In the genomic region with DNA sequence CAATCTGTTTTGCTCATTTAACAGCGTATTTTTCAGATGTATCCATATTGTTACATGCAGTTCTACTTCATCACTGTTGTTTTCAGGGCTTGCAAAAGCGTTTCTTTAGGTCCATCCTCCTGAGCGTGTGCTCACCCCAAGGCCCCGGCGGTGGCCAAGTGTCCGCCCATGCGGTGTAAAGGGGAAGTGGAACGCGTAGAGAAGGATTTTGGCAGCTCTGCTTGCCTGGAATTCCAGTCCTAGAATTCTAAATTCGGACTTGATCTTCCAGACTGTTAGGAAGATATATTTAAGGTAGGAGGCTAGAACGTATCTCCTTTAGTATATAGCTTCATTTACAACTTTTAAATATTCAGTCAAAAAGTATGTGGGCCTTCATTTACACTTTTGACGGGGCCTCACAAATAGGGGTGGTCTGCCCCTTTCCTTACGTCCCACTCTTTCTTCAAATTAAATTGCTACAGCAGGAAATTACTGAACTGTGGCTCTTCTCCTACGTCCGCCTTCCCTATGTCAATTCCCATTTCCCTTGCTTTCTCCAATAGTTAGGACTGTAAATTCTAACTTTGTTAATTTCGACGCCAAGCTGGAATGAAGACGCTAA, we compare ENCODE assay signal across 8 cellular contexts. TPM values are rescaled to one million over a fixed set of nuclear protein-coding genes. Genes with fewer than 3 reads are reported as not detected.
DNase-seq lines count a peak whose midpoint lies in the region; ATAC-seq and TF ChIP-seq lines count a peak whose summit lies in the region.

No MANE protein-coding gene starts in this region.

- H3K9me3 ChIP-seq in body of pancreas (no peaks in the 10 kb centered on the region), smooth muscle cell (replicated peaks; ENCODE audit: low read depth) (no peaks in the 10 kb centered on the region)

- H3K4me1 Mint-ChIP-seq in immature natural killer cell, result peaks cover 40 to 50% of the 10 kb centered on the region in 2 donors

- no peaks in the 10 kb centered on the region for H3K9me3 Mint-ChIP-seq in immature natural killer cell

- no peaks in the 10 kb centered on the region for H3K36me3 Mint-ChIP-seq in immature natural killer cell

- no peak for ATAC-seq in body of pancreas

- WGBS in body of pancreas, 2 donors, result 24 to 31% methylated on average over 18 of the region's 18 CpGs
- WGBS in smooth muscle cell (ENCODE audit: low lambda C conversion rate), result 19% methylated on average over 18 of the region's 18 CpGs

- intact Hi-C loops in body of pancreas (cut with DNase I), result no loop called here

- peak overlapping the region; percentile 98 for H3K9ac ChIP-seq in smooth muscle cell (ENCODE audit: low read depth)

- DNase-seq in NCI-H526 (lab: John Stamatoyannopoulos, UW), result peak; percentile 29 to 42
- no peak for DNase-seq in NCI-H526 treated with DMSO at 0.1 percent for 48 hours (lab: John Stamatoyannopoulos, UW)
- peak; percentile 10 for DNase-seq in NCI-H2196 treated with DMSO at 0.1 percent for 48 hours (lab: John Stamatoyannopoulos, UW; ENCODE audit: unreplicated experiment)
- DNase-seq in body of pancreas, result peak; percentile 14 to 27 (median 20)
- peak in 1 of 3 donors; percentile 4 for DNase-seq in immature natural killer cell
- DNase-seq in smooth muscle cell (lab: John Stamatoyannopoulos, UW; ENCODE audit: unreplicated experiment), result no peak
- no peak for DNase-seq in NCI-H187 (lab: John Stamatoyannopoulos, UW)
- no peak for DNase-seq in SIG-M5 (lab: John Stamatoyannopoulos, UW)

- peaks cover 42% of the 10 kb centered on the region for H3K79me2 ChIP-seq in smooth muscle cell (ENCODE audit: low read depth)

- H3K27ac ChIP-seq in body of pancreas (peak overlapping the region; percentile 64 to 97 (median 88)), smooth muscle cell (ENCODE audit: low read depth) (peak overlapping the region; percentile 99)

- peaks cover 36% of the 10 kb centered on the region for H4K20me1 ChIP-seq in smooth muscle cell (ENCODE audit: low read depth)

- no peak overlapping the region for H3K4me3 ChIP-seq in body of pancreas
- peak overlapping the region; percentile 77 for H3K4me3 ChIP-seq in smooth muscle cell

- peaks cover 0 to 7% (median 0%) of the 10 kb centered on the region in 3 donors for H3K27me3 Mint-ChIP-seq in immature natural killer cell (ENCODE audit: low read depth in 3 of 3)

- H3K27ac Mint-ChIP-seq in immature natural killer cell, result peak overlapping the region; percentile 91 to 99 (median 98)

- H3K36me3 ChIP-seq in body of pancreas (replicated peaks in 1 of 2; ENCODE audit: insufficient read depth in 1 of 2, low read depth in 2 of 2) (no peaks in the 10 kb centered on the region), smooth muscle cell (ENCODE audit: low read depth) (no peaks in the 10 kb centered on the region)

- peak overlapping the region; percentile 87 for H3K4me2 ChIP-seq in smooth muscle cell

- H2AFZ ChIP-seq in smooth muscle cell (ENCODE audit: low read depth), result peak overlapping the region; percentile 83

- peak in 2 of 7 experiments; percentile 6 to 18 for TF ChIP-seq CTCF in body of pancreas (IDR thresholded peaks at IDR 0.05)
- no peak for TF ChIP-seq CTCF in smooth muscle cell (IDR thresholded peaks at IDR 0.05; ENCODE audit: borderline replicate concordance, insufficient read depth, poor library complexity, severe bottlenecking)

- H3K4me1 ChIP-seq in body of pancreas, result peaks cover 40% of the 10 kb centered on the region
- H3K4me1 ChIP-seq in smooth muscle cell (ENCODE audit: low read depth), result peaks cover 30% of the 10 kb centered on the region

- H3K4me3 Mint-ChIP-seq in immature natural killer cell, result peak overlapping the region; percentile 87 to 96 (median 92)

- H3K27me3 ChIP-seq in body of pancreas (no peaks in the 10 kb centered on the region), smooth muscle cell (ENCODE audit: low read depth) (no peaks in the 10 kb centered on the region)

- H3F3A ChIP-seq in smooth muscle cell (ENCODE audit: low read depth), result no peaks in the 10 kb centered on the region

- no peak for TF ChIP-seq POLR2A in body of pancreas (IDR thresholded peaks at IDR 0.05)

RNA-seq across cellular contexts. Expression of gene TBC1D23, which starts 0.6 kb away (rescaled TPM):
- 10 to 100 TPM; 11.5 to 49.8 TPM for total RNA-seq in body of pancreas
- polyA plus RNA-seq in immature natural killer cell, result 10 to 100 TPM; 13.7 to 23.4 (median 14.0) TPM
- 77.7 and 120 TPM in 2 replicates for total RNA-seq in smooth muscle cell
- 30.0 and 36.0 TPM in 2 replicates for polyA plus RNA-seq in smooth muscle cell

Comparison
In these comparisons a context has a peak if more than half of its experiments do, and no peak if none do; other contexts are left out.
1. DNase-seq: peak in NCI-H526 (2 of 2), NCI-H2196 treated with DMSO at 0.1 percent for 48 hours (single experiment) and body of pancreas (4 of 4); none in NCI-H526 treated with DMSO at 0.1 percent for 48 hours (single experiment), smooth muscle cell (single experiment), NCI-H187 (0 of 2) and SIG-M5 (single experiment).